Comparison of ENCODE assay signal across 1 cellular context in the genomic region with DNA sequence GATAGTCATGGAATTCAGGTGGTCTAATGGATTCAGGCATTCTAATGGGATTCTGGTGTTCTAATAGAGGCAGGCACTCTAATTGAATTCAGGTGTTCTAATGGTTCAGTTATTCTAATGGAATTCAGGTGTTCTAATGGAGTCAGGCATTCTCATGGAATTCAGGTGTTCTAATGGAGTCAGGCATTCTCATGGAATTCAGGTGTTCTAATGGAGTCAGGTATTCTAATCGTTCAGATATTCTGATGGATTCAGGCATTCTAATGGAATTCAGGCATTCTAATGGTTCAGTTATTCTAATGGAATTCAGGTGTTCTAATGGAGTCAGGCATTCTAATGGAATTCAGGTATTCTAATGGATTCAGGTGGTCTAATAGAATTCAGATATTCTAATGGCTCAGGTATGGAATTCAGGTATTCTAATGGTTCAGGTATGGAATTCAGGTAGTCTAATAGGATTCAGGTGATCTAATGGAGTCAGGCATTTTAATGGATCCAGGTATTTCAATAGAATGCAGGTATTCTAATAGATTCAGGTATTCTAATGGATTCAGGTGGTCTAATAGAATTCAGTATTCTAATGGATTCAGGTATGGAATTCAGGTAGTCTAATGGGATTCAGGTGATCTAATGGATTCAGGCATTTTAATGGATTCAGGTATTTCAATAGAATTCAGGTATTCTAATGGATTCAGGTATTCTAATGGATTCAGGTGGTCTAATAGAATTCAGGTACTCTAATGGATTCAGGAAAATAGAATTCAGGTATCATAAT.
TF ChIP-seq lines count a peak whose summit lies in the region.

No MANE protein-coding gene starts in this region.

TF ChIP-seq in GM23338, 12 proteins besides CTCF, POLR2A, EP300 and RAD21:
- no peak for TF ChIP-seq POLR2AphosphoS5 (IDR thresholded peaks at IDR 0.05; ENCODE audit: low read depth)
- no peak for TF ChIP-seq EZH2phosphoT487 (IDR thresholded peaks at IDR 0.05; ENCODE audit: unreplicated experiment)
- TF ChIP-seq, protein P1, sequence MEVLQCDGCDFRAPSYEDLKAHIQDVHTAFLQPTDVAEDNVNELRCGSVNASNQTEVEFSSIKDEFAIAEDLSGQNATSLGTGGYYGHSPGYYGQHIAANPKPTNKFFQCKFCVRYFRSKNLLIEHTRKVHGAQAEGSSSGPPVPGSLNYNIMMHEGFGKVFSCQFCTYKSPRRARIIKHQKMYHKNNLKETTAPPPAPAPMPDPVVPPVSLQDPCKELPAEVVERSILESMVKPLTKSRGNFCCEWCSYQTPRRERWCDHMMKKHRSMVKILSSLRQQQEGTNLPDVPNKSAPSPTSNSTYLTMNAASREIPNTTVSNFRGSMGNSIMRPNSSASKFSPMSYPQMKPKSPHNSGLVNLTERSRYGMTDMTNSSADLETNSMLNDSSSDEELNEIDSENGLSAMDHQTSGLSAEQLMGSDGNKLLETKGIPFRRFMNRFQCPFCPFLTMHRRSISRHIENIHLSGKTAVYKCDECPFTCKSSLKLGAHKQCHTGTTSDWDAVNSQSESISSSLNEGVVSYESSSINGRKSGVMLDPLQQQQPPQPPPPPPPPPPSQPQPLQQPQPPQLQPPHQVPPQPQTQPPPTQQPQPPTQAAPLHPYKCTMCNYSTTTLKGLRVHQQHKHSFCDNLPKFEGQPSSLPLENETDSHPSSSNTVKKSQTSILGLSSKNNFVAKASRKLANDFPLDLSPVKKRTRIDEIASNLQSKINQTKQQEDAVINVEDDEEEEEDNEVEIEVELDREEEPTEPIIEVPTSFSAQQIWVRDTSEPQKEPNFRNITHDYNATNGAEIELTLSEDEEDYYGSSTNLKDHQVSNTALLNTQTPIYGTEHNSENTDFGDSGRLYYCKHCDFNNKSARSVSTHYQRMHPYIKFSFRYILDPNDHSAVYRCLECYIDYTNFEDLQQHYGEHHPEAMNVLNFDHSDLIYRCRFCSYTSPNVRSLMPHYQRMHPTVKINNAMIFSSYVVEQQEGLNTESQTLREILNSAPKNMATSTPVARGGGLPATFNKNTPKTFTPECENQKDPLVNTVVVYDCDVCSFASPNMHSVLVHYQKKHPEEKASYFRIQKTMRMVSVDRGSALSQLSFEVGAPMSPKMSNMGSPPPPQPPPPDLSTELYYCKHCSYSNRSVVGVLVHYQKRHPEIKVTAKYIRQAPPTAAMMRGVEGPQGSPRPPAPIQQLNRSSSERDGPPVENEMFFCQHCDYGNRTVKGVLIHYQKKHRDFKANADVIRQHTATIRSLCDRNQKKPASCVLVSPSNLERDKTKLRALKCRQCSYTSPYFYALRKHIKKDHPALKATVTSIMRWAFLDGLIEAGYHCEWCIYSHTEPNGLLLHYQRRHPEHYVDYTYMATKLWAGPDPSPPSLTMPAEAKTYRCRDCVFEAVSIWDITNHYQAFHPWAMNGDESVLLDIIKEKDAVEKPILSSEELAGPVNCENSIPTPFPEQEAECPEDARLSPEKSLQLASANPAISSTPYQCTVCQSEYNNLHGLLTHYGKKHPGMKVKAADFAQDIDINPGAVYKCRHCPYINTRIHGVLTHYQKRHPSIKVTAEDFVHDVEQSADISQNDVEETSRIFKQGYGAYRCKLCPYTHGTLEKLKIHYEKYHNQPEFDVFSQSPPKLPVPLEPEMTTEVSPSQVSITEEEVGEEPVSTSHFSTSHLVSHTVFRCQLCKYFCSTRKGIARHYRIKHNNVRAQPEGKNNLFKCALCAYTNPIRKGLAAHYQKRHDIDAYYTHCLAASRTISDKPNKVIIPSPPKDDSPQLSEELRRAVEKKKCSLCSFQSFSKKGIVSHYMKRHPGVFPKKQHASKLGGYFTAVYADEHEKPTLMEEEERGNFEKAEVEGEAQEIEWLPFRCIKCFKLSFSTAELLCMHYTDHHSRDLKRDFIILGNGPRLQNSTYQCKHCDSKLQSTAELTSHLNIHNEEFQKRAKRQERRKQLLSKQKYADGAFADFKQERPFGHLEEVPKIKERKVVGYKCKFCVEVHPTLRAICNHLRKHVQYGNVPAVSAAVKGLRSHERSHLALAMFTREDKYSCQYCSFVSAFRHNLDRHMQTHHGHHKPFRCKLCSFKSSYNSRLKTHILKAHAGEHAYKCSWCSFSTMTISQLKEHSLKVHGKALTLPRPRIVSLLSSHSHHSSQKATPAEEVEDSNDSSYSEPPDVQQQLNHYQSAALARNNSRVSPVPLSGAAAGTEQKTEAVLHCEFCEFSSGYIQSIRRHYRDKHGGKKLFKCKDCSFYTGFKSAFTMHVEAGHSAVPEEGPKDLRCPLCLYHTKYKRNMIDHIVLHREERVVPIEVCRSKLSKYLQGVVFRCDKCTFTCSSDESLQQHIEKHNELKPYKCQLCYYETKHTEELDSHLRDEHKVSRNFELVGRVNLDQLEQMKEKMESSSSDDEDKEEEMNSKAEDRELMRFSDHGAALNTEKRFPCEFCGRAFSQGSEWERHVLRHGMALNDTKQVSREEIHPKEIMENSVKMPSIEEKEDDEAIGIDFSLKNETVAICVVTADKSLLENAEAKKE (CRISPR knock-in tag; IDR thresholded peaks at IDR 0.05), result no peak
- no peak for TF ChIP-seq ZNF114 (CRISPR knock-in tag; IDR thresholded peaks at IDR 0.05)
- peak; percentile 84 for TF ChIP-seq NANOG (IDR thresholded peaks at IDR 0.05; ENCODE audit: borderline replicate concordance)
- no peak for TF ChIP-seq CREB1 (CRISPR knock-in tag; IDR thresholded peaks at IDR 0.05; ENCODE audit: low read depth)
- no peak for TF ChIP-seq EZH2 (IDR thresholded peaks at IDR 0.05; ENCODE audit: low read depth, unreplicated experiment)
- no peak for TF ChIP-seq JUNB (IDR thresholded peaks at IDR 0.05; ENCODE audit: unreplicated experiment)
TF ChIP-seq in GM23338: peak in this region for 1.
